1 cellular context compared by ENCODE assay signal in the genomic region with DNA sequence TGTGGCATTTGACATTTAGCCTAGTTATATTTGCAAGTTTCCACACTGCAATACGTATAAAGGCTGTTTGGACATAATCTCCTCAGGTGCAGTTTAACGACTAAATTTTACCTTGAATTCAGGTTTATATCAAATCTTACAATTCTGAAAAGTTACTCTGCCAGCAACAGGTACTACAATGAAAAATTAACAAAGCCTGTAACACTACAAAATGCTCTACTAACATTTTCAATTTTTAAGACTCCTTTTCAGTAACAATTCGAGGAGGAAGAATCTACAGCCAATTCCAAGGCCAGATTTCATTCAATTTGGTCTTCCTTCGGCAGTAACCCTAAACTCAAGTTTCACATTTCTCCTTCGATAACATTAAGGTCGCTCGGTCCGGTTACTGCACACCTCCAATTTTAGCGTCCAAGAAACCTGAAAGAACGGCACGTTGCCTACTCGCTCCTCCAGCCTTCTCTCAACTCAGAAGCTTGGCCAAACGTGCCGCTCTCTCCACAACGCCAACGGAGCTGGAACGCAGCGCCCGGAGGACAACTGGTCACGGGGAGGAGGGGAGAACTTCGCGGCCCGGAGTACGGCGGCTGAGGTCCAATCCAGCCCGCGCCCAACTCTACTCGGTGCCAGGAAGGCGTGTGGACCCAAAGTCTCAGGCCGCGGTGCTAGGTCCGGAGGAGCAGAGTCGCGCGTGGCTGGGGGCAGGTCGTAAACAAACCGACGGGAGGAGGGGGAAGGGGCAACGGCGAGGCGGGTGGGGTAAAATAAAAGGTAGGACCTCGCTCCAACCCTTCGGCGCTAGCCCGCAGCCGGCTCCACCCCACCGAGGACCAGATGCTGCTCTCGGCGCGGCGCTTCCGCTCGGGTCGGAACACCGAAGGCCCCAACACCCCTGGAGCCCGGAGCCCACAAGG.
TF ChIP-seq lines count a peak whose summit lies in the region.

No MANE protein-coding gene starts in this region.

TF ChIP-seq in K562, 482 proteins besides CTCF, POLR2A, EP300 and RAD21 (continued from another document):
- no peak for TF ChIP-seq E2F4 (CRISPR knock-in tag; IDR thresholded peaks at IDR 0.05; ENCODE audit: low read depth)
- no peak for TF ChIP-seq ZFP1 (CRISPR knock-in tag; IDR thresholded peaks at IDR 0.05)
- peak; percentile 24; the same call in 1 of the 2 replicates for TF ChIP-seq HDAC2 (IDR thresholded peaks at IDR 0.05)
- TF ChIP-seq MCM3 (IDR thresholded peaks at IDR 0.05) = no peak
- TF ChIP-seq, protein P1, sequence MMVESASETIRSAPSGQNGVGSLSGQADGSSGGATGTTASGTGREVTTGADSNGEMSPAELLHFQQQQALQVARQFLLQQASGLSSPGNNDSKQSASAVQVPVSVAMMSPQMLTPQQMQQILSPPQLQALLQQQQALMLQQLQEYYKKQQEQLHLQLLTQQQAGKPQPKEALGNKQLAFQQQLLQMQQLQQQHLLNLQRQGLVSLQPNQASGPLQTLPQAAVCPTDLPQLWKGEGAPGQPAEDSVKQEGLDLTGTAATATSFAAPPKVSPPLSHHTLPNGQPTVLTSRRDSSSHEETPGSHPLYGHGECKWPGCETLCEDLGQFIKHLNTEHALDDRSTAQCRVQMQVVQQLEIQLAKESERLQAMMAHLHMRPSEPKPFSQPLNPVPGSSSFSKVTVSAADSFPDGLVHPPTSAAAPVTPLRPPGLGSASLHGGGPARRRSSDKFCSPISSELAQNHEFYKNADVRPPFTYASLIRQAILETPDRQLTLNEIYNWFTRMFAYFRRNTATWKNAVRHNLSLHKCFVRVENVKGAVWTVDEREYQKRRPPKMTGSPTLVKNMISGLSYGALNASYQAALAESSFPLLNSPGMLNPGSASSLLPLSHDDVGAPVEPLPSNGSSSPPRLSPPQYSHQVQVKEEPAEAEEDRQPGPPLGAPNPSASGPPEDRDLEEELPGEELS (CRISPR knock-in tag; IDR thresholded peaks at IDR 0.05; ENCODE audit: borderline replicate concordance) = no peak
- TF ChIP-seq CHD2 (IDR thresholded peaks at IDR 0.05; ENCODE audit: low read depth, low read length) = no peak
- TF ChIP-seq SAP30 (IDR thresholded peaks at IDR 0.05; ENCODE audit: borderline replicate concordance, insufficient read depth, low read depth, low read length, poor library complexity, severe bottlenecking) = peak; percentile 18
- 0 out of 2 replicates have a peak, but pooled peaks have one; percentile 26 for TF ChIP-seq ZNF224 (CRISPR knock-in tag; IDR thresholded peaks at IDR 0.05)
- TF ChIP-seq ARHGAP35 (IDR thresholded peaks at IDR 0.05; ENCODE audit: partially characterized antibody) = no peak
- peak; percentile 13; the same call in 1 of the 2 replicates for TF ChIP-seq SMARCE1 (IDR thresholded peaks at IDR 0.05)
- TF ChIP-seq SOX6 (IDR thresholded peaks at IDR 0.05) = no peak
- peak; percentile 17 for TF ChIP-seq HMGN3 (IDR thresholded peaks at IDR 0.05; ENCODE audit: borderline replicate concordance, extremely low read depth, insufficient read length, low read depth, low read length)
- no peak for TF ChIP-seq NBN (IDR thresholded peaks at IDR 0.05; ENCODE audit: low read depth)
- no peak for TF ChIP-seq CBX8 (IDR thresholded peaks at IDR 0.05; ENCODE audit: borderline replicate concordance, extremely low read depth, low read depth, low read length, poor library complexity, severe bottlenecking)
- TF ChIP-seq ZNF253 (CRISPR knock-in tag; conservative IDR thresholded peaks at IDR 0.05) = no peak
- TF ChIP-seq PCBP2 (IDR thresholded peaks at IDR 0.05; ENCODE audit: low read depth, low read length, poor library complexity, severe bottlenecking) = no peak
- TF ChIP-seq CHD1 (IDR thresholded peaks at IDR 0.05; ENCODE audit: low read length) = peak; percentile 70
- TF ChIP-seq RUNX1 (IDR thresholded peaks at IDR 0.05; ENCODE audit: low read depth) = no peak
- no peak for TF ChIP-seq TRIM24 (IDR thresholded peaks at IDR 0.05)
- TF ChIP-seq RBM25 (IDR thresholded peaks at IDR 0.05; ENCODE audit: low read depth, low read length, severe bottlenecking) = no peak
- TF ChIP-seq ELF2 (CRISPR knock-in tag; IDR thresholded peaks at IDR 0.05) = no peak
- TF ChIP-seq SRSF7 (optimal IDR thresholded peaks at IDR 0.05; ENCODE audit: low read depth, low read length) = no peak
- TF ChIP-seq IRF2 (CRISPR knock-in tag; IDR thresholded peaks at IDR 0.05) = 0 out of 2 replicates have a peak, but pooled peaks have one; percentile 22
- peak; percentile 57; the same call in 1 of the 2 replicates for TF ChIP-seq ZBED1 (IDR thresholded peaks at IDR 0.05)
- no peak for TF ChIP-seq ZNF184 (CRISPR knock-in tag; IDR thresholded peaks at IDR 0.05)
- TF ChIP-seq, protein P2, sequence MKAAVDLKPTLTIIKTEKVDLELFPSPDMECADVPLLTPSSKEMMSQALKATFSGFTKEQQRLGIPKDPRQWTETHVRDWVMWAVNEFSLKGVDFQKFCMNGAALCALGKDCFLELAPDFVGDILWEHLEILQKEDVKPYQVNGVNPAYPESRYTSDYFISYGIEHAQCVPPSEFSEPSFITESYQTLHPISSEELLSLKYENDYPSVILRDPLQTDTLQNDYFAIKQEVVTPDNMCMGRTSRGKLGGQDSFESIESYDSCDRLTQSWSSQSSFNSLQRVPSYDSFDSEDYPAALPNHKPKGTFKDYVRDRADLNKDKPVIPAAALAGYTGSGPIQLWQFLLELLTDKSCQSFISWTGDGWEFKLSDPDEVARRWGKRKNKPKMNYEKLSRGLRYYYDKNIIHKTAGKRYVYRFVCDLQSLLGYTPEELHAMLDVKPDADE (conservative IDR thresholded peaks at IDR 0.05; ENCODE audit: control insufficient read depth, low read depth, low read length) = 0 out of 2 replicates have a peak, but pooled peaks have one; percentile 12
- no peak for TF ChIP-seq SFPQ (IDR thresholded peaks at IDR 0.05; ENCODE audit: low read depth, low read length)
- no peak; the same call in 1 of the 2 replicates for TF ChIP-seq ZC3H4 (CRISPR knock-in tag; IDR thresholded peaks at IDR 0.05; ENCODE audit: borderline replicate concordance)
- no peak for TF ChIP-seq NFE2 (IDR thresholded peaks at IDR 0.05; ENCODE audit: low read depth)
- TF ChIP-seq HOXB6 (CRISPR knock-in tag; IDR thresholded peaks at IDR 0.05; ENCODE audit: borderline replicate concordance) = no peak
- peak; percentile 76 for TF ChIP-seq RBBP5 (IDR thresholded peaks at IDR 0.05; ENCODE audit: borderline replicate concordance, insufficient read depth, low read length, poor library complexity, severe bottlenecking)
- no peak for TF ChIP-seq EGR1 (conservative IDR thresholded peaks at IDR 0.05)
- no peak for TF ChIP-seq ZNF134 (CRISPR knock-in tag; conservative IDR thresholded peaks at IDR 0.05)
- no peak; a peak in 4 of 4 replicates for TF ChIP-seq MNT (conservative IDR thresholded peaks at IDR 0.05)
- TF ChIP-seq, protein P3, sequence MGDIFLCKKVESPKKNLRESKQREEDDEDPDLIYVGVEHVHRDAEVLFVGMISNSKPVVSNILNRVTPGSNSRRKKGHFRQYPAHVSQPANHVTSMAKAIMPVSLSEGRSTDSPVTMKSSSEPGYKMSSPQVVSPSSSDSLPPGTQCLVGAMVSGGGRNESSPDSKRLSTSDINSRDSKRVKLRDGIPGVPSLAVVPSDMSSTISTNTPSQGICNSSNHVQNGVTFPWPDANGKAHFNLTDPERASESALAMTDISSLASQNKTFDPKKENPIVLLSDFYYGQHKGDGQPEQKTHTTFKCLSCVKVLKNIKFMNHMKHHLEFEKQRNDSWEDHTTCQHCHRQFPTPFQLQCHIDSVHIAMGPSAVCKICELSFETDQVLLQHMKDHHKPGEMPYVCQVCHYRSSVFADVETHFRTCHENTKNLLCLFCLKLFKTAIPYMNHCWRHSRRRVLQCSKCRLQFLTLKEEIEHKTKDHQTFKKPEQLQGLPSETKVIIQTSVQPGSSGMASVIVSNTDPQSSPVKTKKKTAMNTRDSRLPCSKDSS (IDR thresholded peaks at IDR 0.05; ENCODE audit: low read depth, partially characterized antibody) = no peak
- no peak for TF ChIP-seq ZNF384 (IDR thresholded peaks at IDR 0.05; ENCODE audit: low read depth, low read length)
- TF ChIP-seq, protein P4, sequence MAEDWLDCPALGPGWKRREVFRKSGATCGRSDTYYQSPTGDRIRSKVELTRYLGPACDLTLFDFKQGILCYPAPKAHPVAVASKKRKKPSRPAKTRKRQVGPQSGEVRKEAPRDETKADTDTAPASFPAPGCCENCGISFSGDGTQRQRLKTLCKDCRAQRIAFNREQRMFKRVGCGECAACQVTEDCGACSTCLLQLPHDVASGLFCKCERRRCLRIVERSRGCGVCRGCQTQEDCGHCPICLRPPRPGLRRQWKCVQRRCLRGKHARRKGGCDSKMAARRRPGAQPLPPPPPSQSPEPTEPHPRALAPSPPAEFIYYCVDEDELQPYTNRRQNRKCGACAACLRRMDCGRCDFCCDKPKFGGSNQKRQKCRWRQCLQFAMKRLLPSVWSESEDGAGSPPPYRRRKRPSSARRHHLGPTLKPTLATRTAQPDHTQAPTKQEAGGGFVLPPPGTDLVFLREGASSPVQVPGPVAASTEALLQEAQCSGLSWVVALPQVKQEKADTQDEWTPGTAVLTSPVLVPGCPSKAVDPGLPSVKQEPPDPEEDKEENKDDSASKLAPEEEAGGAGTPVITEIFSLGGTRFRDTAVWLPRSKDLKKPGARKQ (CRISPR knock-in tag; IDR thresholded peaks at IDR 0.05) = no peak
- TF ChIP-seq ZNF316 (IDR thresholded peaks at IDR 0.05) = no peak
- no peak for TF ChIP-seq ZNF77 (CRISPR knock-in tag; IDR thresholded peaks at IDR 0.05)
- TF ChIP-seq, protein P5, sequence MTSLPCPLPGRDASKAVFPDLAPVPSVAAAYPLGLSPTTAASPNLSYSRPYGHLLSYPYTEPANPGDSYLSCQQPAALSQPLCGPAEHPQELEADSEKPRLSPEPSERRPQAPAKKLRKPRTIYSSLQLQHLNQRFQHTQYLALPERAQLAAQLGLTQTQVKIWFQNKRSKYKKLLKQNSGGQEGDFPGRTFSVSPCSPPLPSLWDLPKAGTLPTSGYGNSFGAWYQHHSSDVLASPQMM (CRISPR knock-in tag; IDR thresholded peaks at IDR 0.05) = no peak
- peak; percentile 66 for TF ChIP-seq BHLHE40 (IDR thresholded peaks at IDR 0.05; ENCODE audit: low read length)
- no peak for TF ChIP-seq PURB (CRISPR knock-in tag; IDR thresholded peaks at IDR 0.05; ENCODE audit: low read depth)
- no peak for TF ChIP-seq PHB (CRISPR knock-in tag; IDR thresholded peaks at IDR 0.05)
- TF ChIP-seq NFATC3 (IDR thresholded peaks at IDR 0.05) = no peak
- no peak for TF ChIP-seq SETDB1 (IDR thresholded peaks at IDR 0.05; ENCODE audit: low read length)
- no peak for TF ChIP-seq NONO (IDR thresholded peaks at IDR 0.05; ENCODE audit: low read depth in 2 of 2, low read length in 1 of 2)
TF ChIP-seq in K562: peak in this region for 29.
